Comparison of ENCODE assay signal across 16 cellular contexts in genomic region chr12:99804715-99805114, GRCh38.
A peak's percentile ranks its signal among the peaks of the same experiment; 100 is the strongest.
DNase-seq lines count a peak whose midpoint lies in the region; TF ChIP-seq lines count a peak whose summit lies in the region.
"Had no signal": no experiment of that assay in that cellular context is flagged by ENCODE, and none has a peak within 500 bp of the region (broad histone marks: within the 10 kb centered on the region; RNA-seq: fewer than 3 reads in every experiment).

No MANE protein-coding gene starts in this region.

- no peaks in the 10 kb centered on the region for H4K20me1 ChIP-seq in H9 (ENCODE audit: control insufficient read depth, insufficient read depth, insufficient read length)

- no peak overlapping the region for H3K4me3 Mint-ChIP-seq in H9
- H3K4me3 Mint-ChIP-seq: CD4-positive, alpha-beta memory T cell had no signal

- no peak overlapping the region for H2BK12ac ChIP-seq in H9 (ENCODE audit: insufficient read length, low read depth, low read length)

- H3T11ph ChIP-seq in H9 (ENCODE audit: low read length), result no peak overlapping the region

- no peaks in the 10 kb centered on the region for H3K36me3 Mint-ChIP-seq in H9 (ENCODE audit: insufficient read depth in 1 of 3, low read depth in 3 of 3)
- H3K36me3 Mint-ChIP-seq: CD4-positive, alpha-beta memory T cell had no signal

- no peak overlapping the region for H3K18ac ChIP-seq in H9 (ENCODE audit: insufficient read length, low read depth, low read length)

- no peak overlapping the region for H3K14ac ChIP-seq in H9 (ENCODE audit: insufficient read depth, low read length)

- H2BK20ac ChIP-seq in H9 (ENCODE audit: low read depth, low read length, poor library complexity, severe bottlenecking), result no peak overlapping the region

- no peak overlapping the region for H4K8ac ChIP-seq in H9 (replicated peaks; ENCODE audit: insufficient read length, low read depth, low read length)

- H2BK15ac ChIP-seq in H9 (ENCODE audit: low read depth, low read length), result no peak overlapping the region

- H3K9me3 Mint-ChIP-seq in H9, result no peaks in the 10 kb centered on the region

- no peaks in the 10 kb centered on the region for H3K79me1 ChIP-seq in H9 (ENCODE audit: insufficient read depth, low read depth, low read length, poor library complexity, severe bottlenecking)

- H3K79me2 ChIP-seq in H9 (ENCODE audit: insufficient read depth, low read length), result no peaks in the 10 kb centered on the region

- no peak overlapping the region for H3K56ac ChIP-seq in H9 (ENCODE audit: insufficient read length, low read depth, low read length)

- H3K27me3 Mint-ChIP-seq in H9 (ENCODE audit: low read depth), result no peaks in the 10 kb centered on the region
- H3K27me3 Mint-ChIP-seq: CD4-positive, alpha-beta memory T cell had no signal

- H3K9me3 ChIP-seq in H9 (ENCODE audit: control insufficient read depth, low read depth, low read length), result no peaks in the 10 kb centered on the region
- H3K9me3 ChIP-seq: A549, BE2C, HAP-1 had no signal

- H3K9ac ChIP-seq in H9 (ENCODE audit: extremely low read depth, insufficient read length, low read length), result no peak overlapping the region

- no peak overlapping the region for H2BK120ac ChIP-seq in H9 (ENCODE audit: low read depth, low read length, poor library complexity, severe bottlenecking)

- H3K4me1 Mint-ChIP-seq in H9, result no peaks in the 10 kb centered on the region
- H3K4me1 Mint-ChIP-seq: CD4-positive, alpha-beta memory T cell had no signal

- H3K4me1 ChIP-seq in H9 (ENCODE audit: insufficient read depth, low read length), result no peaks in the 10 kb centered on the region
- H3K4me1 ChIP-seq: A549, BE2C, HAP-1 had no signal

- H3K4me3 ChIP-seq in epithelial cell of proximal tubule (ENCODE audit: low read depth, low read length) (no peak overlapping the region), coronary artery (no peak overlapping the region)
- H3K4me3 ChIP-seq: A549, HAP-1, K562 had no signal

- no peak overlapping the region for H3K23ac ChIP-seq in H9 (ENCODE audit: insufficient read length, low read depth, low read length)

- no peak for DNase-seq in H9
- DNase-seq in NCI-H69 (lab: John Stamatoyannopoulos, UW), result peak; percentile 15
- peak; percentile 26 for DNase-seq in epithelial cell of proximal tubule (ENCODE audit: low read depth)
- DNase-seq in renal cortical epithelial cell (ENCODE audit: low read depth), result peak; percentile 47
- no peak for DNase-seq in HUDEP-2 (lab: John Stamatoyannopoulos, UW; ENCODE audit: unreplicated experiment in 76 of 76)
- DNase-seq in glomerular visceral epithelial cell (ENCODE audit: extremely low spot score), result no peak
- DNase-seq in coronary artery (ENCODE audit: low spot score), result no peak
- DNase-seq: BE2C; CD4-positive, alpha-beta memory T cell; GF-D8; GOT3 had no signal

- H3K27me3 ChIP-seq in H9 (ENCODE audit: insufficient read depth, low read length), result no peaks in the 10 kb centered on the region
- H3K27me3 ChIP-seq: BE2C had no signal

- peak overlapping the region; percentile 81 for H4K5ac ChIP-seq in H9 (ENCODE audit: insufficient read length, low read depth, low read length)

- H3K4me2 ChIP-seq in H9 (ENCODE audit: insufficient read depth, insufficient read length, low read length), result no peak overlapping the region
- H3K4me2 ChIP-seq: A549 had no signal

- H3K23me2 ChIP-seq in H9 (ENCODE audit: insufficient read length, low read depth, low read length, poor library complexity, severe bottlenecking), result no peaks in the 10 kb centered on the region

- no peak overlapping the region for H4K91ac ChIP-seq in H9 (ENCODE audit: insufficient read length, low read depth, low read length)

- H2AK5ac ChIP-seq in H9 (ENCODE audit: insufficient read length, low read length), result no peak overlapping the region

- no peak overlapping the region for H3K4ac ChIP-seq in H9 (ENCODE audit: low read depth, low read length)

- H2BK5ac ChIP-seq in H9 (ENCODE audit: insufficient read length, low read length), result no peak overlapping the region

- no peak for TF ChIP-seq CTCF in H9 (conservative IDR thresholded peaks at IDR 0.05)
- no peak for TF ChIP-seq CTCF in epithelial cell of proximal tubule (conservative IDR thresholded peaks at IDR 0.05; ENCODE audit: low read depth, low read length)
- TF ChIP-seq CTCF in coronary artery (IDR thresholded peaks at IDR 0.05), result no peak

- H2AFZ ChIP-seq in H9 (ENCODE audit: low read length), result no peak overlapping the region

- H3K27ac Mint-ChIP-seq in H9, result peak overlapping the region in 1 of 3 experiments; percentile 44; a peak in 3 of 7 replicates
- H3K27ac Mint-ChIP-seq: CD4-positive, alpha-beta memory T cell had no signal

- H3K27ac ChIP-seq in H9 (ENCODE audit: insufficient read length, low read depth, low read length) (no peak overlapping the region), coronary artery (no peak overlapping the region)
- H3K27ac ChIP-seq: A549, C4-2B, HL-60 had no signal

Comparison
In these comparisons a context has a peak if more than half of its experiments do, and no peak if none do; other contexts are left out.
1. DNase-seq: peak in NCI-H69 (single experiment), epithelial cell of proximal tubule (single experiment) and renal cortical epithelial cell (single experiment); none in H9 (single experiment), HUDEP-2 (0 of 76), glomerular visceral epithelial cell (single experiment) and coronary artery (single experiment).